Comparison of ENCODE assay signal across 22 cellular contexts in genomic region chr6:20349225-20349624, GRCh38. TPM values are rescaled to one million over a fixed set of nuclear protein-coding genes. Genes with fewer than 3 reads are reported as not detected.
A peak's percentile ranks its signal among the peaks of the same experiment; 100 is the strongest.
DNase-seq lines count a peak whose midpoint lies in the region; ATAC-seq, FAIRE-seq and TF ChIP-seq lines count a peak whose summit lies in the region.
"Had no signal": no experiment of that assay in that cellular context is flagged by ENCODE, and none has a peak within 500 bp of the region (broad histone marks: within the 10 kb centered on the region; RNA-seq: fewer than 3 reads in every experiment).

No MANE protein-coding gene starts in this region.

- TF ChIP-seq POLR2A in GM12878 (IDR thresholded peaks at IDR 0.05; ENCODE audit: low read depth, low read length) (no peak), heart left ventricle (IDR thresholded peaks at IDR 0.05) (no peak)

- FAIRE-seq in GM19239 (lab: Jason Lieb, UNC) = peak; percentile 51
- no peak for FAIRE-seq in GM12878 (lab: Jason Lieb, UNC)

- intact Hi-C loops in GM12878 (cut with micrococcal nuclease; ENCODE audit: unreplicated experiment) = no loop called here
- intact Hi-C loops in heart left ventricle (cut with DNase I) = no loop called here

- CTCF ChIA-PET in GM12878 (lab: Yijun Ruan, JAX) = interaction anchor here (0.9 to 1.8 kb wide), 2 partner anchors 16 to 178 kb away, joined by 3 to 7 read pairs; no protein-coding TSS in a partner anchor

- no peak overlapping the region for H3K4me2 ChIP-seq in GM12878 (ENCODE audit: control insufficient read depth, insufficient read depth)
- H3K4me2 ChIP-seq: BLaER1 treated with 17β-estradiol and CSF1 and Interleukin-3, amounts not matched to agents 10 nM and 100 nM; GM23338 had no signal

- SMC1A ChIA-PET in GM12878 (lab: Charles Lee; ENCODE audit: uncharacterized antibody, unreplicated experiment) = interaction anchor here (0.5 to 3.0 kb wide), 9 partner anchors 12 to 231 kb away, joined by 3 to 18 read pairs (median 5); no protein-coding TSS in a partner anchor

- TF ChIP-seq RAD21 in GM12878 (IDR thresholded peaks at IDR 0.05; ENCODE audit: insufficient read depth, low read depth, low read length) = no peak

- in situ Hi-C loops in GM12878 (cut with MboI) = no loop called here

- no peak for TF ChIP-seq EP300 in GM12878 (IDR thresholded peaks at IDR 0.05; ENCODE audit: borderline replicate concordance in 1 of 2, control insufficient read depth in 1 of 2, low read depth in 2 of 2, low read length in 2 of 2)

- DNase-seq in GM19239 (ENCODE audit: insufficient read length, low spot score) = no peak
- DNase-seq in GM12878 (ENCODE audit: low read depth, low spot score) = peak; percentile 12
- no peak for DNase-seq in DMS53 treated with DMSO at 0.1 percent for 48 hours (lab: John Stamatoyannopoulos, UW; ENCODE audit: unreplicated experiment)
- DNase-seq in heart left ventricle = no peak
- no peak for DNase-seq in DMS114 treated with DMSO at 0.1 percent for 48 hours (lab: John Stamatoyannopoulos, UW; ENCODE audit: unreplicated experiment)
- no peak for DNase-seq in MG63
- DNase-seq: Calu3; CD8-positive, alpha-beta T cell; DMS79; Kasumi-1; NCI-H1105; NCI-H2081; NCI-H2171 treated with DMSO at 0.1 percent for 48 hours; NCI-H446 treated with DMSO at 0.1 percent for 48 hours; NCI-H69; Peyer's patch had no signal

- 11% methylated on average over 4 of the region's 4 CpGs for WGBS in GM12878 (ENCODE audit: insufficient coverage, insufficient replicate concordance, low lambda C conversion rate, missing lambda C conversion rate)
- 76 to 84% (median 82%) methylated on average over 4 of the region's 4 CpGs for WGBS in heart left ventricle, 4 donors

- H3K4me3 ChIP-seq in GM12878 = no peak overlapping the region
- H3K4me3 ChIP-seq in heart left ventricle = no peak overlapping the region
- H3K4me3 ChIP-seq in MG63 = no peak overlapping the region
- H3K4me3 ChIP-seq: BLaER1 treated with 17β-estradiol and CSF1 and Interleukin-3, amounts not matched to agents 10 nM and 100 nM; GM23338; Peyer's patch; SJSA1 had no signal

- H2AFZ ChIP-seq in GM12878 (ENCODE audit: control insufficient read depth, low read depth, low read length) = no peak overlapping the region
- H2AFZ ChIP-seq: GM23338 had no signal

- no peaks in the 10 kb centered on the region for H3K79me2 ChIP-seq in GM12878 (ENCODE audit: control insufficient read depth, insufficient read depth, low read length)

- H3K4me1 ChIP-seq in GM12878 (ENCODE audit: control insufficient read depth, insufficient read depth, low read length) (no peaks in the 10 kb centered on the region; the same call in 1 of the 2 replicates), heart left ventricle (no peaks in the 10 kb centered on the region)
- H3K4me1 ChIP-seq: BLaER1 treated with 17β-estradiol and CSF1 and Interleukin-3, amounts not matched to agents 10 nM and 100 nM; Peyer's patch; SJSA1 had no signal

- BruUV-seq in GM12878 (replicated peaks; lab: Mats Ljungman, UMichigan) = no TSS peak

- H3K9ac ChIP-seq in GM12878 (ENCODE audit: control insufficient read depth, insufficient read depth, low read length) = no peak overlapping the region
- H3K9ac ChIP-seq: BLaER1 treated with 17β-estradiol and CSF1 and Interleukin-3, amounts not matched to agents 10 nM and 100 nM had no signal

- no peaks in the 10 kb centered on the region for H3K27me3 ChIP-seq in GM12878 (replicated peaks in 1 of 2; ENCODE audit: control insufficient read depth in 2 of 2, insufficient read depth in 2 of 2, low read length in 1 of 2)
- no peaks in the 10 kb centered on the region for H3K27me3 ChIP-seq in heart left ventricle
- no peaks in the 10 kb centered on the region for H3K27me3 ChIP-seq in MG63
- H3K27me3 ChIP-seq: BLaER1 treated with 17β-estradiol and CSF1 and Interleukin-3, amounts not matched to agents 10 nM and 100 nM; Peyer's patch; SJSA1 had no signal

- TF ChIP-seq CTCF in GM12878 (IDR thresholded peaks at IDR 0.05 in 2 of 3, conservative IDR thresholded peaks at IDR 0.05 in 1 of 3; ENCODE audit: control insufficient read depth in 2 of 3, extremely low read depth in 1 of 3, insufficient read depth in 1 of 3, low read depth in 3 of 3, low read length in 3 of 3) = no peak
- no peak for TF ChIP-seq CTCF in heart left ventricle (IDR thresholded peaks at IDR 0.05)

- POLR2A ChIA-PET in GM12878 (lab: Charles Lee) = interaction anchor here (0.8 kb wide), 1 partner anchor 57 kb away, joined by 4 read pairs; no protein-coding TSS in a partner anchor

- H3K27ac ChIP-seq in GM12878 (ENCODE audit: control insufficient read depth, insufficient read depth) (no peak overlapping the region), heart left ventricle (no peak overlapping the region)
- H3K27ac ChIP-seq: BLaER1 treated with 17β-estradiol and CSF1 and Interleukin-3, amounts not matched to agents 10 nM and 100 nM; HL-60; SJSA1 had no signal

- RAD21 ChIA-PET in GM12878 (lab: Charles Lee; ENCODE audit: unreplicated experiment) = interaction anchor here (1.5 kb wide), 1 partner anchor 29 kb away, joined by 7 read pairs; no protein-coding TSS in a partner anchor

- ATAC-seq in HG02588 (IDR thresholded peaks at IDR 0.05; ENCODE audit: unreplicated experiment) = peak; percentile 63
- peak; percentile 90 for ATAC-seq in GM12878
- no peak for ATAC-seq in heart left ventricle
- ATAC-seq: CD8-positive, alpha-beta T cell; GM23338; HCT116 had no signal

- H4K20me1 ChIP-seq in GM12878 (ENCODE audit: control insufficient read depth, insufficient read depth) = no peaks in the 10 kb centered on the region
- H4K20me1 ChIP-seq: BLaER1 treated with 17β-estradiol and CSF1 and Interleukin-3, amounts not matched to agents 10 nM and 100 nM had no signal

- H3K36me3 ChIP-seq in GM12878 (ENCODE audit: control insufficient read depth in 2 of 2, insufficient read depth in 2 of 2, low read length in 1 of 2) = no peaks in the 10 kb centered on the region
- H3K36me3 ChIP-seq in heart left ventricle = no peaks in the 10 kb centered on the region
- no peaks in the 10 kb centered on the region for H3K36me3 ChIP-seq in MG63
- H3K36me3 ChIP-seq: Peyer's patch, SJSA1 had no signal

- H3K9me3 ChIP-seq in GM12878 (replicated peaks; ENCODE audit: control insufficient read depth, insufficient read depth, low read length) (no peaks in the 10 kb centered on the region; the same call in 1 of the 3 replicates), heart left ventricle (peaks cover 0 to 15% (median 4%) of the 10 kb centered on the region in 12 donors), MG63 (no peaks in the 10 kb centered on the region)
- H3K9me3 ChIP-seq: SJSA1 had no signal

TF ChIP-seq in GM12878, 131 proteins besides CTCF, POLR2A, EP300 and RAD21 (continues in another document):
- TF ChIP-seq NRF1 (conservative IDR thresholded peaks at IDR 0.05; ENCODE audit: low read depth, low read length) (no peak), MTA2 (IDR thresholded peaks at IDR 0.05; ENCODE audit: low read depth) (no peak), RUNX3 (IDR thresholded peaks at IDR 0.05; ENCODE audit: low read length) (peak; percentile 19; the same call in 1 of the 2 replicates), WRNIP1 (IDR thresholded peaks at IDR 0.05; ENCODE audit: borderline replicate concordance, low read depth, low read length) (no peak), USF2 (IDR thresholded peaks at IDR 0.05; ENCODE audit: borderline replicate concordance, low read depth, low read length) (no peak), PBX3 (IDR thresholded peaks at IDR 0.05; ENCODE audit: insufficient replicate concordance, low read depth, low read length) (peak; percentile 70)

RNA-seq across cellular contexts. Expression of gene E2F3, which starts 52.5 kb away (rescaled TPM):
- 10.0 and 11.7 TPM in 2 replicates for total RNA-seq in GM12878 (2013; cell fraction: nucleolus; rRNA removed)
- total RNA-seq in GM12878 (2014; rRNA removed) (5.1 and 5.9 TPM in 2 replicates), GM12878 (2014; rRNA removed; fragmentation: Illumina TruSeq; extraction: Trizol) (9.7 and 10.6 TPM in 2 replicates), GM12878 (2021) (15.8 and 16.8 TPM in 2 replicates), heart left ventricle (10 to 100 TPM in 1 of 9 donors, 1 to 10 TPM in 8; 4.2 to 13.8 (median 6.8) TPM)
- polyA plus RNA-seq in GM12878 (2011; ENCODE audit: low read depth) = 4.3 TPM
- polyA plus RNA-seq in GM12878 (2011; rRNA removed) (15.0 and 15.7 TPM in 2 replicates), GM12878 (2014; fragmentation: Illumina TruSeq; extraction: Trizol) (16.3 and 19.8 TPM in 2 replicates), GM12878 (2014; fragmentation: Nextera tagmentation; extraction: Ambion mirVana) (1 to 10 TPM; 5.3 to 6.6 TPM), GM12878 (2014; rRNA removed) (10.4 and 10.6 TPM in 2 replicates), GM12878 (2016; fragmentation: Nextera tagmentation; extraction: Ambion mirVana) (10 to 100 TPM; 10.7 to 12.0 TPM), heart left ventricle (1 to 10 TPM; 2.7 to 5.6 TPM)
- polyA plus RNA-seq in GM12878 (2011; cell fraction: cytosol; rRNA removed) = 7.8 and 8.9 TPM in 2 replicates
- polyA plus RNA-seq in GM12878 (2011; cell fraction: nucleus; rRNA removed) = 18.4 and 23.8 TPM in 2 replicates
- 5.5 and 5.7 TPM in 2 replicates for polyA plus RNA-seq in GM12878 (2012)
- polyA minus RNA-seq in GM12878 (2011; rRNA and poly(A)+ RNA removed) = 10.2 and 10.7 TPM in 2 replicates
- 4.5 and 6.0 TPM in 2 replicates for polyA minus RNA-seq in GM12878 (2011; cell fraction: cytosol; rRNA and poly(A)+ RNA removed)
- polyA minus RNA-seq in GM12878 (2011; cell fraction: nucleus; rRNA and poly(A)+ RNA removed) = 5.1 and 8.8 TPM in 2 replicates
- 9.3 and 10.2 TPM in 2 replicates for total RNA-seq in MG63 (2014; rRNA removed; shearing (Covaris generic); ENCODE audit: low replicate concordance)

Comparison
In these comparisons a context has a peak if more than half of its experiments do, and no peak if none do; other contexts are left out.
1. ATAC-seq: peak in HG02588 (single experiment) and GM12878 (single experiment); none in heart left ventricle (0 of 4).